ENCODE assay signal across 20 cellular contexts in the genomic region with DNA sequence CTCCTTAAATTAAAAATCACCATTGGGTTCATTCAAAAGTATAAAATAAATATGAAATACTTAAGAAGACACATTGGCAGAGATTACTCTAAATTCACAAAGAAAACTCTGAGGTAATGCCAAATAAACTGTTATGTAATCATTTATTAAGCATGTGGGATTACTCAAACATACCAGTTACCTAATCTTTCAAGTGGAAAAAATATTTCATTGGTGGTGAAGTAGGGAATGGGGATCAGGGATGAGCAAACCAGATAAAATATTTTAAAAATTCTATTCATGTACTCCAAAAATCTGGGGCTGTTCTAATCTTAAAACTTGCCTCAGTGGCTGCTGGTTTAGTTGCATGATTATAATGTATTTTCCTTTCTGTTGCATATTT. TPM values are rescaled to one million over a fixed set of nuclear protein-coding genes. Genes with fewer than 3 reads are reported as not detected.
DNase-seq lines count a peak whose midpoint lies in the region; ATAC-seq, FAIRE-seq and TF ChIP-seq lines count a peak whose summit lies in the region.
"Had no signal": no experiment of that assay in that cellular context is flagged by ENCODE, and none has a peak within 500 bp of the region (broad histone marks: within the 10 kb centered on the region; RNA-seq: fewer than 3 reads in every experiment).

No MANE protein-coding gene starts in this region.

- TF ChIP-seq CTCF in heart left ventricle (IDR thresholded peaks at IDR 0.05) (no peak), pancreas (IDR thresholded peaks at IDR 0.05) (no peak), progenitor cell of endocrine pancreas (IDR thresholded peaks at IDR 0.05; ENCODE audit: unreplicated experiment) (no peak)

- H3K27ac ChIP-seq in heart left ventricle = peak overlapping the region in 7 of 12 donors; percentile 6 to 61 (median 37)
- H3K27ac ChIP-seq in pancreas = no peak overlapping the region
- H3K27ac ChIP-seq: BLaER1, KMS-11 had no signal

- TF ChIP-seq POLR2A in heart left ventricle (IDR thresholded peaks at IDR 0.05) = no peak

- ATAC-seq in heart left ventricle (no peak), pancreas (peak in 3 of 4 donors; percentile 35 to 51 (median 43)), GM21515 (IDR thresholded peaks at IDR 0.05; ENCODE audit: unreplicated experiment) (no peak)
- ATAC-seq: HCT116; natural killer cell treated with Interleukin-12 subunit alpha and Interleukin-12 subunit beta and Interleukin-15 and Interleukin-18, amount 100 ng/mL, for 72 hours had no signal

- H3K4me3 ChIP-seq in adipocyte (ENCODE audit: low read length) (no peak overlapping the region), heart left ventricle (no peak overlapping the region), pancreas (no peak overlapping the region)
- H3K4me3 ChIP-seq: BLaER1 had no signal

- no peak overlapping the region for H3K9ac ChIP-seq in adipocyte (ENCODE audit: low read length)
- H3K9ac ChIP-seq: BLaER1, KMS-11 had no signal

- H3K36me3 ChIP-seq in adipocyte (ENCODE audit: control insufficient read depth, insufficient read depth, low read length, severe bottlenecking) (peaks cover 10% of the 10 kb centered on the region), heart left ventricle (peaks cover 0 to 5% (median 0%) of the 10 kb centered on the region in 9 donors), pancreas (no peaks in the 10 kb centered on the region)

- H3K4me3 Mint-ChIP-seq in progenitor cell of endocrine pancreas (ENCODE audit: low read depth) = no peak overlapping the region
- H3K4me3 Mint-ChIP-seq: brain; natural killer cell treated with Interleukin-12 subunit alpha and Interleukin-12 subunit beta and Interleukin-15 and Interleukin-18, amount 100 ng/mL, for 72 hours had no signal

- no peaks in the 10 kb centered on the region for H3K9me3 Mint-ChIP-seq in progenitor cell of endocrine pancreas (ENCODE audit: low read depth)
- H3K9me3 Mint-ChIP-seq: brain; natural killer cell treated with Interleukin-12 subunit alpha and Interleukin-12 subunit beta and Interleukin-15 and Interleukin-18, amount 100 ng/mL, for 72 hours had no signal

- DNase-seq in EL (peak; percentile 39), adipocyte (ENCODE audit: low read depth) (peak; percentile 11), heart left ventricle (no peak), pancreas (no peak), HuH-7.5 (ENCODE audit: low spot score) (no peak), inferior parietal cortex (ENCODE audit: extremely low spot score) (no peak), progenitor cell of endocrine pancreas (ENCODE audit: low spot score, unreplicated experiment) (no peak)
- DNase-seq: activated naive CD4-positive, alpha-beta T cell; DMS79; effector CD8-positive, alpha-beta T cell; glutamatergic neuron; left cardiac atrium; NCI-H1417 treated with DMSO at 0.1 percent for 48 hours had no signal

- FAIRE-seq in pancreas (lab: Jason Lieb, UNC) = peak; percentile 20

- H3K27me3 Mint-ChIP-seq in progenitor cell of endocrine pancreas = no peaks in the 10 kb centered on the region
- H3K27me3 Mint-ChIP-seq: brain had no signal

- no peaks in the 10 kb centered on the region for H3K9me3 ChIP-seq in adipocyte (ENCODE audit: control insufficient read depth, low read length)
- no peaks in the 10 kb centered on the region for H3K9me3 ChIP-seq in heart left ventricle
- no peaks in the 10 kb centered on the region for H3K9me3 ChIP-seq in pancreas
- H3K9me3 ChIP-seq: BLaER1 had no signal

- intact Hi-C loops in heart left ventricle (cut with DNase I) (loop anchor here in 2 of 10 donors (5.0 kb wide), 2 partner anchors 33 to 38 kb away; no protein-coding TSS in a partner anchor), pancreas (cut with DNase I) (loop anchor here in 1 of 3 donors (10.0 kb wide), 1 partner anchor 190 kb away; no protein-coding TSS in a partner anchor)

- peaks cover 5% of the 10 kb centered on the region for H3K36me3 Mint-ChIP-seq in progenitor cell of endocrine pancreas (ENCODE audit: insufficient read depth)
- H3K36me3 Mint-ChIP-seq: natural killer cell treated with Interleukin-12 subunit alpha and Interleukin-12 subunit beta and Interleukin-15 and Interleukin-18, amount 100 ng/mL, for 72 hours had no signal

- H3K4me1 ChIP-seq in adipocyte (ENCODE audit: control insufficient read depth, insufficient read depth, low read length) (peaks cover 24% of the 10 kb centered on the region), heart left ventricle (peaks cover 0 to 59% (median 18%) of the 10 kb centered on the region in 12 donors), pancreas (peaks cover 4 to 8% (median 6%) of the 10 kb centered on the region in 3 donors)
- H3K4me1 ChIP-seq: BLaER1 had no signal

- H3K27me3 ChIP-seq in adipocyte (replicated peaks; ENCODE audit: control insufficient read depth, insufficient read depth, low read length) = no peaks in the 10 kb centered on the region
- no peaks in the 10 kb centered on the region for H3K27me3 ChIP-seq in heart left ventricle
- no peaks in the 10 kb centered on the region for H3K27me3 ChIP-seq in pancreas
- H3K27me3 ChIP-seq: BLaER1 had no signal

- H3K27ac Mint-ChIP-seq in progenitor cell of endocrine pancreas = no peak overlapping the region
- H3K27ac Mint-ChIP-seq: natural killer cell treated with Interleukin-12 subunit alpha and Interleukin-12 subunit beta and Interleukin-15 and Interleukin-18, amount 100 ng/mL, for 72 hours had no signal

- H3K4me1 Mint-ChIP-seq in progenitor cell of endocrine pancreas (ENCODE audit: low read depth) = peaks cover 6% of the 10 kb centered on the region

RNA-seq across cellular contexts. Expression of a gene that starts 19.4 kb away (rescaled TPM):
- 1,000 to 10,000 TPM in 3 of 9 donors, 100 to 1,000 TPM in 6; 348 to 1,479 (median 780) TPM for total RNA-seq in heart left ventricle
- polyA plus RNA-seq in heart left ventricle = 100 to 1,000 TPM; 202 to 467 TPM
- under 1 TPM in 1 of 6 donors, not detected in 5; 0.55 TPM for total RNA-seq in pancreas
- polyA plus RNA-seq in pancreas = not detected
- total RNA-seq in progenitor cell of endocrine pancreas = not detected in 2 replicates
- total RNA-seq: activated CD8-positive, alpha-beta memory T cell treated with anti-CD3 and anti-CD28 coated beads for 36 hours; natural killer cell treated with Interleukin-12 subunit alpha and Interleukin-12 subunit beta and Interleukin-15 and Interleukin-18, amount 100 ng/mL, for 72 hours had no signal

Comparison
In these comparisons a context has a peak if more than half of its experiments do, and no peak if none do; other contexts are left out.
1. DNase-seq: peak in EL (single experiment) and adipocyte (single experiment); none in heart left ventricle (0 of 5), pancreas (0 of 6), HuH-7.5 (single experiment), inferior parietal cortex (single experiment) and progenitor cell of endocrine pancreas (single experiment).
2. ATAC-seq: peak in pancreas (3 of 4); none in heart left ventricle (0 of 4) and GM21515 (single experiment).
3. H3K27ac ChIP-seq: peak in heart left ventricle (7 of 12); none in pancreas (0 of 4).
4. RNA of a gene that starts 19.4 kb away (total RNA-seq): 348 to 1,479 TPM in heart left ventricle; not detected in progenitor cell of endocrine pancreas and 0.55 TPM in pancreas; every median in the first group is over 100 times any median in the second.